9 cellular contexts compared by ENCODE assay signal in the genomic region with DNA sequence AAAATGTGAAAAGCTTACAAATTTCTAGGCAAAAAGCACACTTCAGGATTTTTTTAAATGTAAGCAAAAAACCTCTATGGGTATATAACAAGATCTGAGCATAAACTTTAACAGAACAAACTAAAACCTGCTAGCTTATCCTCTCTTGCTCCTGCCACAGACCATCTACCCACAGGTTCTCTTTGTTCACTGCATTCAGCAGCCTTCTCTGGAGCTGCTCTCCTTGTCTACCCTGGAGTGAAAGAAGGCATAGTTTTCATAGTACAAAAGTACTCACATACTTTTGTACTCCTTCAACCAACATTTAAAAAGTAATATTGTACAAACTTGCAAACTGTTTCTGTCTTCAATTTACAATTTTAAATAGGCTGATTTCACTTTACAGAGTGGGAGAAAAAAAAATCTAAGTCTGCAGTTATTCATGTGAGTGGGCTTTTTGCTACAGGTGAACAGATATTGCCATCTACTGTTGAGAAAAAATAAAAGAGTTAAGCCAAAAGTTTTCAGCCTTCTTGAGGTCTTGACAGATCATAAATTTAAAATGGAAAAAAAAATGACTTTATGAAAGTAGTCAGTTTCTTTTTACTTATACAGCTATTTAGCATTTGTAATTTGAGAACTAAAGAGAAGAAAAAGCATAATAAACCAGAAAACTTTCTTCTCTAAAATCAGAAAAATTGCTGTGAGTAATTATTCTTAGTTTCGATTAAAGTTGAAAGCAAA. TPM values are rescaled to one million over a fixed set of nuclear protein-coding genes. Genes with fewer than 3 reads are reported as not detected.
DNase-seq lines count a peak whose midpoint lies in the region; ATAC-seq and TF ChIP-seq lines count a peak whose summit lies in the region.
"Had no signal": no experiment of that assay in that cellular context is flagged by ENCODE, and none has a peak within 500 bp of the region (broad histone marks: within the 10 kb centered on the region; RNA-seq: fewer than 3 reads in every experiment).

No MANE protein-coding gene starts in this region.

- H3K36me3 ChIP-seq in GM23248 (ENCODE audit: low read depth) = no peaks in the 10 kb centered on the region
- H3K36me3 ChIP-seq in hepatocyte (replicated peaks; ENCODE audit: insufficient read depth, low read depth) = no peaks in the 10 kb centered on the region

- H3K79me2 ChIP-seq in GM23248 (ENCODE audit: insufficient read depth) = no peaks in the 10 kb centered on the region
- no peaks in the 10 kb centered on the region for H3K79me2 ChIP-seq in hepatocyte

- H2AFZ ChIP-seq in GM23248 (no peak overlapping the region), hepatocyte (no peak overlapping the region)

- H3K9me3 ChIP-seq in GM23248 (ENCODE audit: low read depth) = no peaks in the 10 kb centered on the region
- no peaks in the 10 kb centered on the region for H3K9me3 ChIP-seq in hepatocyte (ENCODE audit: low read depth)

- no peak overlapping the region for H3K4me2 ChIP-seq in GM23248 (ENCODE audit: unreplicated experiment)
- no peak overlapping the region for H3K4me2 ChIP-seq in hepatocyte

- H3K9ac ChIP-seq in GM23248 = no peak overlapping the region

- 0% methylated on average over 1 of the region's 1 CpG for WGBS in GM23248 (ENCODE audit: low coverage in 1 of 2, low lambda C conversion rate in 2 of 2, missing lambda C conversion rate in 2 of 2), 2 experiments
- 54% methylated on average over 1 of the region's 1 CpG for WGBS in hepatocyte (ENCODE audit: low lambda C conversion rate, missing lambda C conversion rate)

- no peak for ATAC-seq in GM21526 (IDR thresholded peaks at IDR 0.05; ENCODE audit: low FRiP score, unreplicated experiment)

- H3K27me3 ChIP-seq in GM23248 (replicated peaks; ENCODE audit: insufficient read depth) (no peaks in the 10 kb centered on the region), hepatocyte (no peaks in the 10 kb centered on the region)

- in situ Hi-C loops in ACHN (cut with HindIII; ENCODE audit: low pct_ligation_motif_present, low pct_unique_long_range_greater_than_20kb, low sequenced_read_pairs) (no loop called here), GM23248 (cut with MboI) (no loop called here)

- H4K20me1 ChIP-seq in GM23248 (ENCODE audit: insufficient read depth) = no peaks in the 10 kb centered on the region
- H4K20me1 ChIP-seq in hepatocyte (ENCODE audit: insufficient read depth, poor library complexity, severe bottlenecking) = no peaks in the 10 kb centered on the region

- H3K4me1 ChIP-seq in GM23248 (ENCODE audit: insufficient read depth) = no peaks in the 10 kb centered on the region
- no peaks in the 10 kb centered on the region for H3K4me1 ChIP-seq in hepatocyte (ENCODE audit: insufficient read depth)

- H3K4me3 ChIP-seq in GM23248 (no peak overlapping the region), hepatocyte (no peak overlapping the region)

- DNase-seq in ACHN (peak; percentile 36), GM23248 (peak; percentile 16), SK-N-DZ (ENCODE audit: low spot score) (peak; percentile 30), hepatocyte (ENCODE audit: low spot score) (no peak), NCI-H2081 treated with DMSO at 0.1 percent for 48 hours (lab: John Stamatoyannopoulos, UW) (no peak), GF-D8 (lab: John Stamatoyannopoulos, UW) (no peak), NCI-H226 (no peak)
- DNase-seq: activated CD4-positive, CD25-positive, alpha-beta regulatory T cell treated with anti-CD3 and anti-CD28 coated beads, Interleukin-2, amount 50 U/mL, for 72 hours had no signal

- H3K27ac ChIP-seq in GM23248 (no peak overlapping the region), hepatocyte (no peak overlapping the region)

- no peaks in the 10 kb centered on the region for H3K9me2 ChIP-seq in GM23248 (ENCODE audit: insufficient read depth)
- H3K9me2 ChIP-seq in hepatocyte (replicated peaks; ENCODE audit: insufficient read depth) = no peaks in the 10 kb centered on the region

- peak; percentile 60 for TF ChIP-seq CTCF in hepatocyte (IDR thresholded peaks at IDR 0.05; ENCODE audit: poor library complexity)

- no peaks in the 10 kb centered on the region for H3F3A ChIP-seq in GM23248 (ENCODE audit: insufficient read depth)

RNA-seq across cellular contexts. Expression of gene TERC, which starts 20.4 kb away (rescaled TPM):
- 59.2 and 59.7 TPM in 2 replicates for total RNA-seq in GM23248 (2014; rRNA removed; shearing (Covaris generic))
- polyA plus RNA-seq in GM23248 (2016; fragmentation: Nextera tagmentation; extraction: Ambion mirVana) = not detected in 2 replicates
- 1.1 TPM in 1 of 2 replicates, not detected in the other for polyA plus RNA-seq in SK-N-DZ (2014; cell fraction: cytosol; rRNA removed)
- polyA plus RNA-seq in SK-N-DZ (2014; cell fraction: nucleus; rRNA removed) = 1.5 and 5.7 TPM in 2 replicates
- total RNA-seq in hepatocyte = 216 and 475 TPM in 2 replicates
- polyA plus RNA-seq in hepatocyte = 0.49 and 2.0 TPM in 2 replicates

RNA-seq across cellular contexts. Expression of gene ACTRT3, which starts 24.9 kb away (rescaled TPM):
- total RNA-seq in GM23248 (2014; rRNA removed; shearing (Covaris generic)) = 2.8 and 5.2 TPM in 2 replicates
- polyA plus RNA-seq in GM23248 (2016; fragmentation: Nextera tagmentation; extraction: Ambion mirVana) = 3.3 and 3.6 TPM in 2 replicates
- polyA plus RNA-seq in SK-N-DZ (2014; cell fraction: cytosol; rRNA removed) = 1.5 TPM in 2 replicates
- polyA plus RNA-seq in SK-N-DZ (2014; cell fraction: nucleus; rRNA removed) = 0.57 and 0.78 TPM in 2 replicates
- total RNA-seq in hepatocyte = 8.3 and 8.7 TPM in 2 replicates
- polyA plus RNA-seq in hepatocyte = 6.9 and 7.3 TPM in 2 replicates

RNA-seq across cellular contexts. Expression of gene MYNN, which starts 28.7 kb away (rescaled TPM):
- 18.4 and 19.6 TPM in 2 replicates for total RNA-seq in GM23248 (2014; rRNA removed; shearing (Covaris generic))
- polyA plus RNA-seq in GM23248 (2016; fragmentation: Nextera tagmentation; extraction: Ambion mirVana) = 14.4 and 14.5 TPM in 2 replicates
- 17.0 and 19.2 TPM in 2 replicates for polyA plus RNA-seq in SK-N-DZ (2014; cell fraction: cytosol; rRNA removed)
- polyA plus RNA-seq in SK-N-DZ (2014; cell fraction: nucleus; rRNA removed) = 22.7 and 29.3 TPM in 2 replicates
- 19.7 and 23.4 TPM in 2 replicates for total RNA-seq in hepatocyte
- polyA plus RNA-seq in hepatocyte = 6.8 and 9.0 TPM in 2 replicates

Comparison
In these comparisons a context has a peak if more than half of its experiments do, and no peak if none do; other contexts are left out.
1. DNase-seq: peak in ACHN (single experiment), GM23248 (single experiment) and SK-N-DZ (single experiment); none in hepatocyte (single experiment), NCI-H2081 treated with DMSO at 0.1 percent for 48 hours (single experiment), GF-D8 (single experiment) and NCI-H226 (single experiment).